Comparison of ENCODE assay signal across 8 cellular contexts in genomic region chr4:55545133-55545532, GRCh38. TPM values are rescaled to one million over a fixed set of nuclear protein-coding genes. Genes with fewer than 3 reads are reported as not detected.
A peak's percentile ranks its signal among the peaks of the same experiment; 100 is the strongest.
DNase-seq lines count a peak whose midpoint lies in the region; ATAC-seq and TF ChIP-seq lines count a peak whose summit lies in the region.

No MANE protein-coding gene starts in this region.

- intact Hi-C loops in left ventricle myocardium inferior (cut with micrococcal nuclease) (loop anchor here (10.0 kb wide), 1 partner anchor 200 kb away; the partner anchor contains the start of gene SRD5A3), Right ventricle myocardium inferior (cut with DNase I) (loop anchor here (5.0 kb wide), 5 partner anchors 98 to 307 kb away; partner anchors contain the start of genes EXOC1, SRD5A3 and TMEM165)

- H3K4me1 Mint-ChIP-seq in T-cell: peaks cover 35 to 62% (median 47%) of the 10 kb centered on the region in 3 donors

- H3K27me3 Mint-ChIP-seq in T-cell: no peaks in the 10 kb centered on the region

- H3K4me3 ChIP-seq in left ventricle myocardium inferior (peak overlapping the region; percentile 99), foreskin fibroblast (ENCODE audit: low read depth in 1 of 2, low read length in 2 of 2) (peak overlapping the region; percentile 65 to 92), skeletal muscle tissue (ENCODE audit: low read length in 3 of 3) (peak overlapping the region; percentile 86 to 95 (median 93)), neuronal stem cell (ENCODE audit: low read length in 2 of 2) (peak overlapping the region in 1 of 2 donors; percentile 82)

- H3K4me3 Mint-ChIP-seq in T-cell: peak overlapping the region; percentile 91 to 95 (median 92)

- H2BK12ac ChIP-seq in neuronal stem cell (ENCODE audit: low read length): no peak overlapping the region

- no peak overlapping the region for H3K18ac ChIP-seq in neuronal stem cell (ENCODE audit: low read length)

- peak overlapping the region; percentile 99 for H3K27ac ChIP-seq in left ventricle myocardium inferior (replicated peaks)
- peak overlapping the region; percentile 95 for H3K27ac ChIP-seq in skeletal muscle tissue (ENCODE audit: low read depth, low read length)
- H3K27ac ChIP-seq in neuronal stem cell (replicated peaks; ENCODE audit: low read length): no peak overlapping the region

- no CpG with 5 or more reads among the region's 7 CpGs for WGBS in neuronal stem cell (ENCODE audit: extremely low coverage in 2 of 2, insufficient read length in 2 of 2, insufficient replicate concordance in 1 of 2), 2 donors

- no peak overlapping the region for H3K4ac ChIP-seq in neuronal stem cell (ENCODE audit: low read length)

- peaks cover 46% of the 10 kb centered on the region for H3K4me1 ChIP-seq in left ventricle myocardium inferior
- peaks cover 9 to 15% (median 14%) of the 10 kb centered on the region in 3 donors for H3K4me1 ChIP-seq in skeletal muscle tissue (ENCODE audit: control insufficient read depth in 3 of 3, insufficient read depth in 3 of 3, low read length in 3 of 3)
- H3K4me1 ChIP-seq in neuronal stem cell (ENCODE audit: control insufficient read depth in 2 of 2, insufficient read depth in 1 of 2, low read depth in 1 of 2, low read length in 2 of 2): peaks cover 0 to 10% of the 10 kb centered on the region in 2 donors

- peaks cover 2% of the 10 kb centered on the region for H3K79me1 ChIP-seq in neuronal stem cell (ENCODE audit: low read depth, low read length)

- no peaks in the 10 kb centered on the region for H3K36me3 Mint-ChIP-seq in T-cell

- ATAC-seq in Right ventricle myocardium inferior (no peak), T-cell (replicated peaks in 1 of 4) (no peak), HG03039 (IDR thresholded peaks at IDR 0.05; ENCODE audit: unreplicated experiment) (no peak), GM19328 (IDR thresholded peaks at IDR 0.05; ENCODE audit: unreplicated experiment) (no peak)

- H3K9me3 ChIP-seq in left ventricle myocardium inferior (replicated peaks) (no peaks in the 10 kb centered on the region), skeletal muscle tissue (ENCODE audit: control insufficient read depth in 3 of 3, low read length in 3 of 3) (no peaks in the 10 kb centered on the region), neuronal stem cell (replicated peaks in 1 of 2; ENCODE audit: control insufficient read depth in 2 of 2, insufficient read depth in 1 of 2, low read depth in 1 of 2, low read length in 2 of 2) (peaks cover 0 to 3% of the 10 kb centered on the region in 2 donors)

- TF ChIP-seq CTCF in left ventricle myocardium inferior (IDR thresholded peaks at IDR 0.05; ENCODE audit: borderline replicate concordance) (no peak), foreskin fibroblast (IDR thresholded peaks at IDR 0.05; ENCODE audit: low read depth, low read length) (no peak)

- no peak overlapping the region for H4K91ac ChIP-seq in neuronal stem cell (ENCODE audit: low read depth, low read length, poor library complexity)

- H4K8ac ChIP-seq in neuronal stem cell (ENCODE audit: low read depth, low read length): no peak overlapping the region

- H3K9me3 Mint-ChIP-seq in T-cell: no peaks in the 10 kb centered on the region

- H3K36me3 ChIP-seq in left ventricle myocardium inferior: no peaks in the 10 kb centered on the region
- H3K36me3 ChIP-seq in skeletal muscle tissue (ENCODE audit: control insufficient read depth in 3 of 3, insufficient read depth in 3 of 3, low read length in 3 of 3): no peaks in the 10 kb centered on the region
- peaks cover 2 to 7% of the 10 kb centered on the region in 2 donors for H3K36me3 ChIP-seq in neuronal stem cell (replicated peaks in 1 of 2; ENCODE audit: control insufficient read depth in 2 of 2, insufficient read depth in 2 of 2, low read length in 2 of 2)

- H3K27me3 ChIP-seq in left ventricle myocardium inferior (ENCODE audit: low read depth): no peaks in the 10 kb centered on the region
- H3K27me3 ChIP-seq in skeletal muscle tissue (ENCODE audit: control insufficient read depth in 3 of 3, insufficient read depth in 3 of 3, low read length in 3 of 3): no peaks in the 10 kb centered on the region
- H3K27me3 ChIP-seq in neuronal stem cell (ENCODE audit: control insufficient read depth in 3 of 3, insufficient read depth in 3 of 3, low read depth in 1 of 3, low read length in 3 of 3): no peaks in the 10 kb centered on the region

- no peak overlapping the region for H2BK120ac ChIP-seq in neuronal stem cell (ENCODE audit: low read depth, low read length)

- no peak overlapping the region for H3K4me2 ChIP-seq in neuronal stem cell (ENCODE audit: insufficient read depth, low read length, poor library complexity, severe bottlenecking)

- POLR2A ChIA-PET in T-cell (lab: Charles Lee): interaction anchor here (0.6 to 1.0 kb wide), 7 partner anchors 21 to 1057 kb away, joined by 3 to 5 read pairs (median 3); no protein-coding TSS in a partner anchor

- no peak overlapping the region for H2BK15ac ChIP-seq in neuronal stem cell (ENCODE audit: low read length)

- H3K23ac ChIP-seq in neuronal stem cell (ENCODE audit: low read depth, low read length, poor library complexity): no peak overlapping the region

- no peak overlapping the region for H2AFZ ChIP-seq in neuronal stem cell (ENCODE audit: low read length)

- H3K27ac Mint-ChIP-seq in T-cell: peak overlapping the region; percentile 92 to 93

- no peak for DNase-seq in left ventricle myocardium inferior
- no peak for DNase-seq in Right ventricle myocardium inferior (ENCODE audit: missing footprints)
- DNase-seq in T-cell: no peak
- DNase-seq in foreskin fibroblast: peak in 1 of 2 donors; percentile 28
- DNase-seq in neuronal stem cell (ENCODE audit: low spot score): no peak

- CTCF ChIA-PET in T-cell (lab: Charles Lee): interaction anchor here (0.6 to 2.2 kb wide), 10 partner anchors 9 to 598 kb away, joined by 3 to 12 read pairs (median 4); partner anchors contain the start of genes CEP135 (in 1 of the 2), SRD5A3 (in 1 of the 2) and TMEM165 (in 1 of the 2)

- H2BK5ac ChIP-seq in neuronal stem cell (ENCODE audit: low read length): no peak overlapping the region

- no peak overlapping the region for H3K14ac ChIP-seq in neuronal stem cell (ENCODE audit: low read length)

- H2AK5ac ChIP-seq in neuronal stem cell (ENCODE audit: low read depth, low read length): no peak overlapping the region

- H3K9ac ChIP-seq in skeletal muscle tissue (ENCODE audit: low read depth in 1 of 3, low read length in 3 of 3) (peak overlapping the region; percentile 79 to 85 (median 85)), neuronal stem cell (ENCODE audit: low read depth, low read length, poor library complexity) (no peak overlapping the region)

RNA-seq across cellular contexts. Expression of gene CLOCK, which starts 1.6 kb away (rescaled TPM):
- total RNA-seq in left ventricle myocardium inferior: 34.2 TPM
- 36.2 TPM for total RNA-seq in Right ventricle myocardium inferior
- 10 to 100 TPM in 4 of 5 donors, 1 to 10 TPM in 1; 9.5 to 16.0 (median 11.6) TPM for total RNA-seq in T-cell
- 13.6 TPM for total RNA-seq in skeletal muscle tissue
- polyA plus RNA-seq in neuronal stem cell (2013, experiment 1 of 2): 8.6 TPM
- 9.3 TPM for polyA plus RNA-seq in neuronal stem cell (2013, experiment 2 of 2)

RNA-seq across cellular contexts. Expression of gene PDCL2, which starts 46.9 kb away (rescaled TPM):
- total RNA-seq in left ventricle myocardium inferior: not detected
- total RNA-seq in Right ventricle myocardium inferior: not detected
- not detected for total RNA-seq in T-cell
- not detected for total RNA-seq in skeletal muscle tissue
- polyA plus RNA-seq in neuronal stem cell (2013, experiment 1 of 2): not detected
- not detected for polyA plus RNA-seq in neuronal stem cell (2013, experiment 2 of 2)
